ENCODE assay signal across 8 cellular contexts in genomic region chr5:38809388-38810359, GRCh38. TPM values are rescaled to one million over a fixed set of nuclear protein-coding genes. Genes with fewer than 3 reads are reported as not detected.
A peak's percentile ranks its signal among the peaks of the same experiment; 100 is the strongest.
DNase-seq lines count a peak whose midpoint lies in the region; ATAC-seq and TF ChIP-seq lines count a peak whose summit lies in the region.

No MANE protein-coding gene starts in this region.

- TF ChIP-seq CTCF in WI38 (IDR thresholded peaks at IDR 0.05; ENCODE audit: low read depth, low read length) (peak; percentile 69), lung (IDR thresholded peaks at IDR 0.05; ENCODE audit: control extremely low read depth, extremely low read depth) (peak; percentile 83)

- H3K9me3 ChIP-seq in lung (ENCODE audit: control insufficient read depth in 2 of 2, insufficient read depth in 1 of 2, low read length in 1 of 2): no peaks in the 10 kb centered on the region

- H3K36me3 ChIP-seq in lung (ENCODE audit: control insufficient read depth in 2 of 2, insufficient read depth in 2 of 2, low read length in 2 of 2): no peaks in the 10 kb centered on the region

- H3K4me3 ChIP-seq in WI38 (ENCODE audit: low read depth, low read length): no peak overlapping the region
- no peak overlapping the region for H3K4me3 ChIP-seq in lung

- ATAC-seq in HG02885 (IDR thresholded peaks at IDR 0.05; ENCODE audit: poor library complexity, unreplicated experiment): peak; percentile 87
- peak; percentile 76 for ATAC-seq in lung (ENCODE audit: insufficient read depth, low FRiP score)

- DNase-seq in EH (ENCODE audit: low read depth) (peak; percentile 84), NCI-H2227 treated with DMSO at 0.1 percent for 48 hours (lab: John Stamatoyannopoulos, UW) (peak; percentile 93), lung (ENCODE audit: low spot score) (peak; percentile 84)
- DNase-seq in effector CD8-positive, alpha-beta T cell (lab: John Stamatoyannopoulos, UW): peak; percentile 9
- DNase-seq in stimulated activated CD8-positive, alpha-beta memory T cell treated with anti-CD3 and anti-CD28 coated beads, Interleukin-2, amount 100 ng/mL, for 48 hours (ENCODE audit: low read depth in 2 of 2): peak; percentile 27 to 46
- no peak for DNase-seq in activated CD4-positive, CD25-positive, alpha-beta regulatory T cell (lab: John Stamatoyannopoulos, UW)

- WGBS in lung, 2 donors: 23 to 25% methylated on average over 14 of the region's 14 CpGs

- peaks cover 0 to 10% of the 10 kb centered on the region in 2 donors for H3K4me1 ChIP-seq in lung (ENCODE audit: control insufficient read depth in 2 of 2, insufficient read depth in 2 of 2, low read length in 2 of 2)

- no peaks in the 10 kb centered on the region for H3K27me3 ChIP-seq in lung (ENCODE audit: control insufficient read depth, insufficient read depth)

- peak overlapping the region in 1 of 2 donors; percentile 48 for H3K27ac ChIP-seq in lung (ENCODE audit: low read depth in 1 of 2, low read length in 1 of 2)

RNA-seq across cellular contexts. Expression of gene OSMR, which starts 36.1 kb away (rescaled TPM):
- 10 to 100 TPM; 51.7 to 72.8 TPM for total RNA-seq in lung
- polyA plus RNA-seq in lung: 10 to 100 TPM; 15.4 to 63.0 TPM

Comparison
In these comparisons a context has a peak if more than half of its experiments do, and no peak if none do; other contexts are left out.
1. DNase-seq: peak in EH (single experiment), NCI-H2227 treated with DMSO at 0.1 percent for 48 hours (single experiment), effector CD8-positive, alpha-beta T cell (single experiment), lung (single experiment) and stimulated activated CD8-positive, alpha-beta memory T cell treated with anti-CD3 and anti-CD28 coated beads, Interleukin-2, amount 100 ng/mL, for 48 hours (2 of 2); none in activated CD4-positive, CD25-positive, alpha-beta regulatory T cell (0 of 4).